ENCODE assay signal across 8 cellular contexts in the genomic region with DNA sequence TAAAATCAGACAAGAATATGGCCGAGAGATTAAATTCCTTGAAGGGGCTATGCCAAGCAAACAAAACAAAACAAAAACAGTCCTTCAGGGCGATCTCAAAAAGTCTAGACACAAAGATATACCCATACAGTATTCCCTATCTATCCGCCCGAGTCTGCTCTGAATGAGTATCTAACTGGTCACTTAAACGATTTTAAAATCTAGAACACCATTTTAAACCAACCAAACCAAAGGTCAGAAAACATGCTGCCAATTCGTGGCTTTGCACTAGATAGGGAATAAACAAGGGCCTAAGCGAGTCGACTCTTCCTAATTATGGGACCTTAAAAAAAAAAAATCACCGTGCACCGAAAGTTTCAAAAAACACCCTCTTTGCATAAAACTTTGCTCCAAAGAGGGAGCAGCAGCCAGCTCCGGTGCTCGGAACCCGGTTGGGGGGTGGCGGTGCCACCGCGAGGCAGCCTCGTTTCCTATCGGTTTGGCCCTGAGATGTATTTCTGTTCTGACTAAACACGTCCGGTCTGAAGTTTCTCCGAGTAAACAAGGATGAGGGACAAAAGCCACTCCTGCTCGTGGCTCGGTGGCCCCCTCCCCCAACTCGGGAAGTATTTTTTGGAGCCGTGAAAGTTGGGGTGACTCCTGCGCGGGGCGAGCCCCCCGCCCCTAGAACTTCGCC. TPM values are rescaled to one million over a fixed set of nuclear protein-coding genes. Genes with fewer than 3 reads are reported as not detected.
DNase-seq lines count a peak whose midpoint lies in the region; ATAC-seq and TF ChIP-seq lines count a peak whose summit lies in the region.

No MANE protein-coding gene starts in this region.

- DNase-seq in SIG-M5 treated with dmso at 0.1 percent for 504 hours (lab: John Stamatoyannopoulos, UW; ENCODE audit: unreplicated experiment) (peak; percentile 60), SIG-M5 (lab: John Stamatoyannopoulos, UW) (no peak), Peyer's patch (peak; percentile 70 to 90 (median 78)), activated gamma-delta T cell (lab: John Stamatoyannopoulos, UW) (peak; percentile 54), foreskin melanocyte (peak; percentile 49), omental fat pad (ENCODE audit: low spot score) (no peak), superior temporal gyrus (ENCODE audit: extremely low spot score) (peak; percentile 80)

- H3K4me1 ChIP-seq in Peyer's patch, result peaks cover 0 to 17% (median 10%) of the 10 kb centered on the region in 4 donors

- TF ChIP-seq POLR2A in Peyer's patch (IDR thresholded peaks at IDR 0.05), result peak in 1 of 2 donors; percentile 16

- no peaks in the 10 kb centered on the region for H3K27me3 ChIP-seq in Peyer's patch

- peaks cover 0 to 4% (median 0%) of the 10 kb centered on the region in 4 donors for H3K9me3 ChIP-seq in Peyer's patch

- H3K27ac ChIP-seq in Peyer's patch, result peak overlapping the region; percentile 99 to 100 (median 99)

- peak overlapping the region; percentile 71 to 81 (median 75) for H3K4me3 ChIP-seq in Peyer's patch

- TF ChIP-seq CTCF in Peyer's patch (IDR thresholded peaks at IDR 0.05) (no peak), omental fat pad (IDR thresholded peaks at IDR 0.05) (no peak)

- H3K36me3 ChIP-seq in Peyer's patch, result peaks cover 0 to 23% (median 0%) of the 10 kb centered on the region in 3 donors

- peak; percentile 30 for ATAC-seq in HG02970 (IDR thresholded peaks at IDR 0.05; ENCODE audit: low FRiP score, unreplicated experiment)
- peak; percentile 6 for ATAC-seq in omental fat pad (ENCODE audit: low FRiP score)

RNA-seq across cellular contexts. Expression of a gene that starts 1.8 kb away (rescaled TPM):
- total RNA-seq in Peyer's patch (100 to 1,000 TPM in 3 of 4 donors, 10 to 100 TPM in 1; 93.5 to 280 (median 154) TPM), omental fat pad (100 to 1,000 TPM; 209 to 262 (median 236) TPM)

RNA-seq across cellular contexts. Expression of a gene that starts 41.7 kb away (rescaled TPM):
- total RNA-seq in Peyer's patch (not detected), omental fat pad (1 to 10 TPM in 1 of 4 donors, not detected in 3; 1.6 TPM)

Comparison
In these comparisons a context has a peak if more than half of its experiments do, and no peak if none do; other contexts are left out.
1. DNase-seq: peak in SIG-M5 treated with dmso at 0.1 percent for 504 hours (single experiment), Peyer's patch (3 of 3), activated gamma-delta T cell (single experiment), foreskin melanocyte (single experiment) and superior temporal gyrus (single experiment); none in SIG-M5 (single experiment) and omental fat pad (single experiment).